2 cellular contexts compared by ENCODE assay signal in genomic region chr4:70676554-70677090, GRCh38.
TF ChIP-seq lines count a peak whose summit lies in the region.

No MANE protein-coding gene starts in this region.

TF ChIP-seq in SK-N-SH, 30 proteins besides CTCF, POLR2A, EP300 and RAD21 (continued from another document):
- TF ChIP-seq GABPA (IDR thresholded peaks at IDR 0.05; ENCODE audit: low read depth) (no peak), NRF1 (IDR thresholded peaks at IDR 0.05; ENCODE audit: low read depth, low read length) (no peak)

TF ChIP-seq in SK-N-SH treated with all-trans-retinoic acid at 6 μM for 48 hours, 23 proteins besides CTCF, POLR2A, EP300 and RAD21 (continued from another document):
- TF ChIP-seq POU6F1 (CRISPR knock-in tag; IDR thresholded peaks at IDR 0.05; ENCODE audit: borderline replicate concordance, low read depth) (no peak), ZNF8 (CRISPR knock-in tag; IDR thresholded peaks at IDR 0.05) (no peak), GLIS3 (CRISPR knock-in tag; IDR thresholded peaks at IDR 0.05) (no peak), CSDC2 (CRISPR knock-in tag; IDR thresholded peaks at IDR 0.05) (no peak), ZFP30 (CRISPR knock-in tag; IDR thresholded peaks at IDR 0.05) (no peak), BACH2 (CRISPR knock-in tag; IDR thresholded peaks at IDR 0.05; ENCODE audit: borderline replicate concordance) (no peak), ESRRG (CRISPR knock-in tag; IDR thresholded peaks at IDR 0.05) (no peak), OSR1 (CRISPR knock-in tag; IDR thresholded peaks at IDR 0.05) (no peak), ISL1 (CRISPR knock-in tag; IDR thresholded peaks at IDR 0.05) (no peak)
